Comparison of ENCODE assay signal across 1 cellular context in the genomic region with DNA sequence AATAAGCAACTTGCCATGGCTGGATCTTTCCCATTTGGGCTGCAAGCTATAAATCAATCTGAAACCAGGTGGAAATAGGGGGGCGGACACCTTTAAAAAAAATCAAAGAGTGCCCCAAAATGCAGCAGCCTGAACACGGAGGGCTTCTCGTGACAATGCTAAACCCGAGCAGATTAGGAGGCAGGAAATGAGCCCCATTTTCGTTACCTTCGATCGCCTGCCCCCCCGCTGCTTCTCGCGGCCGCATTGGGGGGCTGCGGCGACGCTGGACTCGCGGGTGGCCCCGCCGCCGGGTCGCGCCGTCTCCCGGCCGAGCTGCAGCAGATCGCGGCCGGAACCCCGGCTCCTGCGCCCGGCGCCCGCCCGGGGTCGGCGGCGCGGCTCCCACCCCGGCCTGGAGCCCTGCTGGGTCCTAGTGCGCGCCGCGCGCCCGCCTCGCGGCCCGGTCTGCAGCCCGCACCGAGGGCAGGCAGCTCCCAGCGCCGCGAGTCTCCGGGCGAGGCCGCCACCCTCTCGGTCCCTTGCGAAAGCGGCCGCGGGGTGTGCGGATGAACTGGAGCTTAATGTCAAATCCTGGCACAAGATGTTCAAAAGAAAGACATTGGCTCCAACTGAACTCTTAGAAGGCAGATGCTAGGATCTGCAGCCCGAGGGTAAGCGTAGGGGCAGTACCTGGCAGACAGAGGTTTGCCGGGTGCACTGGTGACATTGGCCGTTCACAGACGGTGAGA.
TF ChIP-seq lines count a peak whose summit lies in the region.

No MANE protein-coding gene starts in this region.

TF ChIP-seq in WTC11, 78 proteins besides CTCF, POLR2A, EP300 and RAD21 (continued from another document):
- TF ChIP-seq, protein P1, sequence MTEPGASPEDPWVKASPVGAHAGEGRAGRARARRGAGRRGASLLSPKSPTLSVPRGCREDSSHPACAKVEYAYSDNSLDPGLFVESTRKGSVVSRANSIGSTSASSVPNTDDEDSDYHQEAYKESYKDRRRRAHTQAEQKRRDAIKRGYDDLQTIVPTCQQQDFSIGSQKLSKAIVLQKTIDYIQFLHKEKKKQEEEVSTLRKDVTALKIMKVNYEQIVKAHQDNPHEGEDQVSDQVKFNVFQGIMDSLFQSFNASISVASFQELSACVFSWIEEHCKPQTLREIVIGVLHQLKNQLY (CRISPR knock-in tag; IDR thresholded peaks at IDR 0.05) = no peak
